ENCODE assay signal across 19 cellular contexts in genomic region chr2:189056200-189057106, GRCh38.
"Had no signal": no experiment of that assay in that cellular context is flagged by ENCODE, and none has a peak within 500 bp of the region (broad histone marks: within the 10 kb centered on the region; RNA-seq: fewer than 3 reads in every experiment).

No MANE protein-coding gene starts in this region.

- H3K4me1 Mint-ChIP-seq: activated naive CD4-positive, alpha-beta T cell treated with anti-CD3 and anti-CD28 coated beads, Interleukin-2, amount 50 U/mL, for 24 hours; naive thymus-derived CD8-positive, alpha-beta T cell; stimulated activated effector memory CD8-positive, alpha-beta T cell treated with anti-CD3 and anti-CD28 coated beads, Interleukin-12 subunit alpha, Interleukin-12 subunit beta, amount 100 ng/mL, for 72 hours had no signal

- ATAC-seq: activated CD8-positive, alpha-beta T cell treated with anti-CD3 and anti-CD28 coated beads for 36 hours; naive thymus-derived CD8-positive, alpha-beta T cell; stimulated activated effector memory CD8-positive, alpha-beta T cell treated with anti-CD3 and anti-CD28 coated beads, Interleukin-12 subunit alpha, Interleukin-12 subunit beta, amount 100 ng/mL, for 72 hours had no signal

- H3K36me3 Mint-ChIP-seq: activated naive CD4-positive, alpha-beta T cell treated with anti-CD3 and anti-CD28 coated beads, Interleukin-2, amount 50 U/mL, for 24 hours; stimulated activated effector memory CD8-positive, alpha-beta T cell treated with anti-CD3 and anti-CD28 coated beads, Interleukin-12 subunit alpha, Interleukin-12 subunit beta, amount 100 ng/mL, for 72 hours had no signal

- H3K9me3 Mint-ChIP-seq: activated CD8-positive, alpha-beta T cell treated with anti-CD3 and anti-CD28 coated beads for 36 hours; activated naive CD4-positive, alpha-beta T cell treated with anti-CD3 and anti-CD28 coated beads, Interleukin-2, amount 50 U/mL, for 24 hours; naive thymus-derived CD8-positive, alpha-beta T cell; stimulated activated effector memory CD8-positive, alpha-beta T cell treated with anti-CD3 and anti-CD28 coated beads, Interleukin-12 subunit alpha, Interleukin-12 subunit beta, amount 100 ng/mL, for 72 hours had no signal

- H3K27ac Mint-ChIP-seq: activated CD8-positive, alpha-beta T cell treated with anti-CD3 and anti-CD28 coated beads for 36 hours; activated naive CD4-positive, alpha-beta T cell treated with anti-CD3 and anti-CD28 coated beads, Interleukin-2, amount 50 U/mL, for 24 hours; naive thymus-derived CD8-positive, alpha-beta T cell; stimulated activated effector memory CD8-positive, alpha-beta T cell treated with anti-CD3 and anti-CD28 coated beads, Interleukin-12 subunit alpha, Interleukin-12 subunit beta, amount 100 ng/mL, for 72 hours had no signal

- H3K27me3 ChIP-seq: esophagus muscularis mucosa, tibial artery had no signal

- H3K27ac ChIP-seq: esophagus muscularis mucosa, left ventricle myocardium inferior, tibial artery, VCaP had no signal

- DNase-seq: activated CD8-positive, alpha-beta T cell treated with anti-CD3 and anti-CD28 coated beads for 36 hours; activated effector memory CD4-positive, alpha-beta T cell treated with anti-CD3 and anti-CD28 coated beads, Interleukin-2, amount 50 U/mL, for 16 hours; activated T-cell treated with anti-CD3 and anti-CD28 coated beads, Interleukin-2, amount 50 U/mL, for 48 hours; cortex of kidney; effector CD4-positive, alpha-beta T cell; hippocampal formation; left ventricle myocardium inferior; naive thymus-derived CD8-positive, alpha-beta T cell; posterior cingulate gyrus; retina; T-helper 1 cell; T1000; tibial artery had no signal

- H3K4me1 ChIP-seq: left ventricle myocardium inferior, tibial artery had no signal

- H3K9me3 ChIP-seq: esophagus muscularis mucosa, left ventricle myocardium inferior, tibial artery had no signal

- FAIRE-seq: keratinocyte, urothelium cell line had no signal

- H3K4me3 ChIP-seq: esophagus muscularis mucosa, left ventricle myocardium inferior, tibial artery had no signal

- H3K4me3 Mint-ChIP-seq: activated CD8-positive, alpha-beta T cell treated with anti-CD3 and anti-CD28 coated beads for 36 hours; activated naive CD4-positive, alpha-beta T cell treated with anti-CD3 and anti-CD28 coated beads, Interleukin-2, amount 50 U/mL, for 24 hours; naive thymus-derived CD8-positive, alpha-beta T cell; stimulated activated effector memory CD8-positive, alpha-beta T cell treated with anti-CD3 and anti-CD28 coated beads, Interleukin-12 subunit alpha, Interleukin-12 subunit beta, amount 100 ng/mL, for 72 hours had no signal

- H3K27me3 Mint-ChIP-seq: activated CD8-positive, alpha-beta T cell treated with anti-CD3 and anti-CD28 coated beads for 36 hours; activated naive CD4-positive, alpha-beta T cell treated with anti-CD3 and anti-CD28 coated beads, Interleukin-2, amount 50 U/mL, for 24 hours; naive thymus-derived CD8-positive, alpha-beta T cell had no signal
